ENCODE assay signal across 6 cellular contexts in genomic region chr4:70694628-70695027, GRCh38. TPM values are rescaled to one million over a fixed set of nuclear protein-coding genes. Genes with fewer than 3 reads are reported as not detected.
"Had no signal": no experiment of that assay in that cellular context is flagged by ENCODE, and none has a peak within 500 bp of the region (broad histone marks: within the 10 kb centered on the region; RNA-seq: fewer than 3 reads in every experiment).

No MANE protein-coding gene starts in this region.

RNA-seq across cellular contexts. Expression of gene JCHAIN, which starts 28.3 kb away (rescaled TPM):
- total RNA-seq: PC-3, PC-9, RPMI7951, SJCRH30, SJSA1, SK-MEL-5 had no signal
